In genomic region chr4:170723171-170723570, GRCh38 we compare ENCODE assay signal across 32 cellular contexts.
"Had no signal": no experiment of that assay in that cellular context is flagged by ENCODE, and none has a peak within 500 bp of the region (broad histone marks: within the 10 kb centered on the region; RNA-seq: fewer than 3 reads in every experiment).

No MANE protein-coding gene starts in this region.

- H3K27me3 ChIP-seq: body of pancreas, cardiac muscle cell, dorsolateral prefrontal cortex, gastroesophageal sphincter, heart right ventricle had no signal

- H3K27ac Mint-ChIP-seq: activated CD4-positive, alpha-beta memory T cell treated with anti-CD3 and anti-CD28 coated beads, Interleukin-2, amount 10 ng/mL, durations not matched to agents 7 days and 5 days; activated CD4-positive, alpha-beta T cell treated with anti-CD3 and anti-CD28 coated beads, Interleukin-2, amount 10 ng/mL, durations not matched to agents 7 days and 5 days; activated naive CD4-positive, alpha-beta T cell treated with anti-CD3 and anti-CD28 coated beads, Interleukin-2, amount 10 ng/mL, durations not matched to agents 7 days and 5 days; activated naive CD4-positive, alpha-beta T cell treated with anti-CD3 and anti-CD28 coated beads, Interleukin-2, amount 50 U/mL, for 72 hours; activated naive CD8-positive, alpha-beta T cell treated with anti-CD3 and anti-CD28 coated beads, Interleukin-2, amount 10 ng/mL, durations not matched to agents 7 days and 5 days; activated T-cell treated with anti-CD3 and anti-CD28 coated beads, Interleukin-2, amount 50 U/mL, for 24 hours; activated T-cell treated with anti-CD3 and anti-CD28 coated beads, Interleukin-2, amount 50 U/mL, for 72 hours; dendritic cell treated with granulocyte-macrophage colony-stimulating factor and Interleukin-4, amounts not matched to agents 40 ng/mL and 50 ng/mL, for 4 days; endodermal cell; WTC11 had no signal

- DNase-seq: activated CD4-positive, alpha-beta memory T cell treated with anti-CD3 and anti-CD28 coated beads, Interleukin-2, amount 10 ng/mL, durations not matched to agents 7 days and 5 days; activated CD4-positive, alpha-beta T cell treated with anti-CD3 and anti-CD28 coated beads for 1 hour; activated CD4-positive, alpha-beta T cell treated with anti-CD3 and anti-CD28 coated beads for 4 hours; activated CD4-positive, alpha-beta T cell treated with anti-CD3 and anti-CD28 coated beads, Interleukin-2, amount 10 ng/mL, durations not matched to agents 7 days and 5 days; activated CD4-positive, alpha-beta T cell treated with anti-CD3 and anti-CD28 coated beads, Interleukin-2, amount 50 U/mL, for 4 hours; activated CD8-positive, alpha-beta memory T cell treated with anti-CD3 and anti-CD28 coated beads, Interleukin-2, amount 50 U/mL, for 48 hours; activated gamma-delta T cell; activated naive CD4-positive, alpha-beta T cell; activated naive CD4-positive, alpha-beta T cell treated with anti-CD3 and anti-CD28 coated beads, Interleukin-2, amount 10 ng/mL, durations not matched to agents 7 days and 5 days; activated naive CD8-positive, alpha-beta T cell treated with anti-CD3 and anti-CD28 coated beads, Interleukin-2, amount 10 ng/mL, durations not matched to agents 7 days and 5 days; activated T-cell treated with anti-CD3 and anti-CD28 coated beads for 4 hours; activated T-cell treated with anti-CD3 and anti-CD28 coated beads, Interleukin-2, amount 50 U/mL, for 24 hours; activated T-cell treated with anti-CD3 and anti-CD28 coated beads, Interleukin-2, amount 50 U/mL, for 72 hours; amygdala; aorta; body of pancreas; central memory CD4-positive, alpha-beta T cell; cerebellar nuclear complex; dorsolateral prefrontal cortex; effector memory CD4-positive, alpha-beta T cell; endodermal cell; foreskin melanocyte; heart right ventricle; T-helper 2 cell had no signal

- H3K4me1 Mint-ChIP-seq: activated CD4-positive, alpha-beta memory T cell treated with anti-CD3 and anti-CD28 coated beads, Interleukin-2, amount 10 ng/mL, durations not matched to agents 7 days and 5 days; activated CD4-positive, alpha-beta T cell treated with anti-CD3 and anti-CD28 coated beads, Interleukin-2, amount 10 ng/mL, durations not matched to agents 7 days and 5 days; activated naive CD4-positive, alpha-beta T cell treated with anti-CD3 and anti-CD28 coated beads, Interleukin-2, amount 10 ng/mL, durations not matched to agents 7 days and 5 days; activated naive CD8-positive, alpha-beta T cell treated with anti-CD3 and anti-CD28 coated beads, Interleukin-2, amount 10 ng/mL, durations not matched to agents 7 days and 5 days; endodermal cell; WTC11 had no signal

- ATAC-seq: activated naive CD4-positive, alpha-beta T cell treated with anti-CD3 and anti-CD28 coated beads, Interleukin-2, amount 50 U/mL, for 72 hours; activated T-cell treated with anti-CD3 and anti-CD28 coated beads, Interleukin-2, amount 50 U/mL, for 72 hours; body of pancreas; esophagus mucosa; gastroesophageal sphincter; heart right ventricle; WTC11 had no signal

- H3K27me3 Mint-ChIP-seq: activated CD4-positive, alpha-beta memory T cell treated with anti-CD3 and anti-CD28 coated beads, Interleukin-2, amount 10 ng/mL, durations not matched to agents 7 days and 5 days; activated CD4-positive, alpha-beta T cell treated with anti-CD3 and anti-CD28 coated beads, Interleukin-2, amount 10 ng/mL, durations not matched to agents 7 days and 5 days; activated naive CD4-positive, alpha-beta T cell treated with anti-CD3 and anti-CD28 coated beads, Interleukin-2, amount 10 ng/mL, durations not matched to agents 7 days and 5 days; activated naive CD8-positive, alpha-beta T cell treated with anti-CD3 and anti-CD28 coated beads, Interleukin-2, amount 10 ng/mL, durations not matched to agents 7 days and 5 days; activated T-cell treated with anti-CD3 and anti-CD28 coated beads, Interleukin-2, amount 50 U/mL, for 24 hours; dendritic cell treated with granulocyte-macrophage colony-stimulating factor and Interleukin-4, amounts not matched to agents 40 ng/mL and 50 ng/mL, for 4 days had no signal

- H3K4me3 Mint-ChIP-seq: activated CD4-positive, alpha-beta memory T cell treated with anti-CD3 and anti-CD28 coated beads, Interleukin-2, amount 10 ng/mL, durations not matched to agents 7 days and 5 days; activated CD4-positive, alpha-beta T cell treated with anti-CD3 and anti-CD28 coated beads, Interleukin-2, amount 10 ng/mL, durations not matched to agents 7 days and 5 days; activated naive CD4-positive, alpha-beta T cell treated with anti-CD3 and anti-CD28 coated beads, Interleukin-2, amount 10 ng/mL, durations not matched to agents 7 days and 5 days; activated naive CD8-positive, alpha-beta T cell treated with anti-CD3 and anti-CD28 coated beads, Interleukin-2, amount 10 ng/mL, durations not matched to agents 7 days and 5 days; activated T-cell treated with anti-CD3 and anti-CD28 coated beads, Interleukin-2, amount 50 U/mL, for 24 hours; activated T-cell treated with anti-CD3 and anti-CD28 coated beads, Interleukin-2, amount 50 U/mL, for 72 hours; dendritic cell treated with granulocyte-macrophage colony-stimulating factor and Interleukin-4, amounts not matched to agents 40 ng/mL and 50 ng/mL, for 4 days; endodermal cell; WTC11 had no signal

- H3K36me3 Mint-ChIP-seq: activated naive CD4-positive, alpha-beta T cell treated with anti-CD3 and anti-CD28 coated beads, Interleukin-2, amount 10 ng/mL, durations not matched to agents 7 days and 5 days; activated naive CD4-positive, alpha-beta T cell treated with anti-CD3 and anti-CD28 coated beads, Interleukin-2, amount 50 U/mL, for 72 hours; activated naive CD8-positive, alpha-beta T cell treated with anti-CD3 and anti-CD28 coated beads, Interleukin-2, amount 10 ng/mL, durations not matched to agents 7 days and 5 days had no signal

- H3K27ac ChIP-seq: body of pancreas, cardiac muscle cell, coronary artery, dorsolateral prefrontal cortex, gastroesophageal sphincter, heart right ventricle, VCaP had no signal

- H3K9me3 ChIP-seq: body of pancreas, gastroesophageal sphincter, heart right ventricle had no signal

- H3K36me3 ChIP-seq: cardiac muscle cell, gastroesophageal sphincter, heart right ventricle had no signal

- H3K4me1 ChIP-seq: body of pancreas, gastroesophageal sphincter, heart right ventricle had no signal

- H3K9me3 Mint-ChIP-seq: activated CD4-positive, alpha-beta T cell treated with anti-CD3 and anti-CD28 coated beads, Interleukin-2, amount 10 ng/mL, durations not matched to agents 7 days and 5 days had no signal

- H3K4me3 ChIP-seq: body of pancreas, cardiac muscle cell, coronary artery, dorsolateral prefrontal cortex, gastroesophageal sphincter, heart right ventricle had no signal
